1 cellular context compared by ENCODE assay signal in the genomic region with DNA sequence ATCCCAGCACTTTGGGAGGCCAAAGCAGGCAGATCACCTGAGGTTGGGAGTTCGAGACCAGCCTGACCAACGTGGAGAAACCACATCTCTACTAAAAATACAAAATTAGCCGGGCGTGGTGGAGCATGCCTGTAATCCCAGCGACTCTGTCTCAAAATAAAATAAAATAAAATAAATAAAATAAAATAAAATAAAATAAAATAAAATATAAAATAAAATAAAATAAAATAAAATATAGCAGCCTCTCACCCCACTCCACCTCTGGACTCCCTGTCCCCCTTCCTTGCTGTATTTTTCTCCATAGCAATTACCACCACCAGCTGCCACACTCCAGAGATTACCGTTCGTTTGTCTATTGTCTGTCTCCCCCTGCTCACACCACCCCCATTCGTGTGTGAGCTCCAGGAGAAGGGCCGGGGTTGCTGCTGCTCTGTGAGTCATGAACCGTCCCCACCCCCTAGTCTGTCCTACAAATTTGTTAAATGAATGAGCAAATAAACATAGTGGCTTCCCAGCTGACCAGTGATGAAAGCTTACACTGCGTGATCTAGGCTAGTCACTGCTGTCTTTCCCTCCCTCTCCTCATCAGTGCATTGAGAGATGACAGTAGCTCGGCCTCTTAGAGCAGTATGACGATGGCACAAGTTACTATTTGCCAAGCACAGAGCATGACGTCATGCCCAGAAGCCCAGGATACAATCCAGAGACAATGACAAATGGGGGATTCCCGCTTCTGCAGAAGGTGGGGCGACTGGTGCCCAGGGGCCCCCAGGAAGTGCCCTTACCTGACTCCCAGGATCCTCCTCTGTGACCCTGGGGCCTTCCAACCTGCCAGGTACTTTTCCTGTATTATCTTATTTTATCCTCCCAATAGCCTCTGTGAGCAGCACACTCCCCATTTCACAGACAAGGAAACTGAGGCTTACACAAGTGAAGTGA.
TF ChIP-seq lines count a peak whose summit lies in the region.

No MANE protein-coding gene starts in this region.

TF ChIP-seq in H1, 55 proteins besides CTCF, POLR2A, EP300 and RAD21:
- TF ChIP-seq RNF2 (IDR thresholded peaks at IDR 0.05; ENCODE audit: borderline replicate concordance, low read depth, low read length, missing control alignments, poor library complexity, severe bottlenecking), result no peak
- no peak for TF ChIP-seq TCF12 (IDR thresholded peaks at IDR 0.05; ENCODE audit: low read depth, low read length)
- TF ChIP-seq SRF (IDR thresholded peaks at IDR 0.05; ENCODE audit: low read depth, low read length), result no peak
- TF ChIP-seq CEBPB (IDR thresholded peaks at IDR 0.05; ENCODE audit: low read depth, low read length), result no peak
- TF ChIP-seq GTF2F1 (IDR thresholded peaks at IDR 0.05; ENCODE audit: borderline replicate concordance, low read depth, low read length), result no peak
- TF ChIP-seq, protein P1, sequence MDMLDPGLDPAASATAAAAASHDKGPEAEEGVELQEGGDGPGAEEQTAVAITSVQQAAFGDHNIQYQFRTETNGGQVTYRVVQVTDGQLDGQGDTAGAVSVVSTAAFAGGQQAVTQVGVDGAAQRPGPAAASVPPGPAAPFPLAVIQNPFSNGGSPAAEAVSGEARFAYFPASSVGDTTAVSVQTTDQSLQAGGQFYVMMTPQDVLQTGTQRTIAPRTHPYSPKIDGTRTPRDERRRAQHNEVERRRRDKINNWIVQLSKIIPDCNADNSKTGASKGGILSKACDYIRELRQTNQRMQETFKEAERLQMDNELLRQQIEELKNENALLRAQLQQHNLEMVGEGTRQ (IDR thresholded peaks at IDR 0.05; ENCODE audit: low read length), result no peak
- no peak for TF ChIP-seq TAF1 (IDR thresholded peaks at IDR 0.05; ENCODE audit: low read depth, low read length)
- no peak for TF ChIP-seq POLR2AphosphoS5 (IDR thresholded peaks at IDR 0.05; ENCODE audit: low read depth, low read length)
- TF ChIP-seq KDM4A (IDR thresholded peaks at IDR 0.05; ENCODE audit: low read depth, low read length, severe bottlenecking), result no peak
- TF ChIP-seq, protein P2, sequence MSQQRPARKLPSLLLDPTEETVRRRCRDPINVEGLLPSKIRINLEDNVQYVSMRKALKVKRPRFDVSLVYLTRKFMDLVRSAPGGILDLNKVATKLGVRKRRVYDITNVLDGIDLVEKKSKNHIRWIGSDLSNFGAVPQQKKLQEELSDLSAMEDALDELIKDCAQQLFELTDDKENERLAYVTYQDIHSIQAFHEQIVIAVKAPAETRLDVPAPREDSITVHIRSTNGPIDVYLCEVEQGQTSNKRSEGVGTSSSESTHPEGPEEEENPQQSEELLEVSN (IDR thresholded peaks at IDR 0.05), result no peak
- TF ChIP-seq CBX5 (IDR thresholded peaks at IDR 0.05; ENCODE audit: low read depth, low read length), result no peak
- TF ChIP-seq YY1 (IDR thresholded peaks at IDR 0.05; ENCODE audit: low read depth, low read length), result no peak
- no peak for TF ChIP-seq PHF8 (conservative IDR thresholded peaks at IDR 0.05; ENCODE audit: low read depth, low read length)
- TF ChIP-seq JUND (IDR thresholded peaks at IDR 0.05; ENCODE audit: low read length), result no peak
- no peak for TF ChIP-seq TBP (IDR thresholded peaks at IDR 0.05; ENCODE audit: low read depth, low read length)
- TF ChIP-seq BRCA1 (IDR thresholded peaks at IDR 0.05; ENCODE audit: low read depth, low read length), result no peak
- TF ChIP-seq TEAD4 (IDR thresholded peaks at IDR 0.05; ENCODE audit: low read depth, low read length), result no peak
